ENCODE assay signal across 1 cellular context in the genomic region with DNA sequence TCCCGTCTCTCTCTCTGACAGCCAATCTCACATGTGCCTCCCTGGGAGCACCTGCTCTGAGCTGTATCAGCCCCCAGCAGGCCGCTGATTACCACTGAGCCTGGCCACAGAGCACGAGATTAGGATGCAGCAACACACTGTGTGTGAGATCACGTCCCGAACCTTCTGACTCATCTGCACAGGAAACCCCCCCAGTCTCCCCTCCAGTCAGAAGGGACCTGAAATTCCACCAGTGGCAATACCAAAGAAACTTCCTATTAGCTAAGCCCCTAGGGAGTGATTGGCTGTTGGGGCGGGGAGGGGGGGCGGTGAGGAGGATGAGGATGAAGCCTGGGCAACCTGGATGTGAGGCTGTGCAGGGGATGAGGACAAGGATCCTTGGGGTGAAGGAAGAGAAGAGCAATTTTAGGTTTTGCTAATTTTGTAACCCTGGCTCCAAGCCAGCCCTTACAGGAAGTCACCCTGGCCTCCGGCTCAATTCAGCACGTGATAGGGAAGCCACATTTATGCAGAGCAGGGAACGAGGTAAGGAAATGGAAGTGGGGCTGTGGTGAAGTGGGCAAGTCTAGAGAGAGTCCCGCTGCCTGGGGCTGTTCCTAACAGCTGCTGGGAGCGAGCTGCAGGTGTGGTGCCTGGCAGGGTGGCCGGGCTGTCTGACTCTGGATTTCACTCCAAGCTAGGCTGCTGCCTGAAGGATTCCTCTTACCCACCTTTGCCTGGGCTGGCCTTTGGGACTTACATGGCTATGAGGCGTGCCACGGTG.
TF ChIP-seq lines count a peak whose summit lies in the region.

No MANE protein-coding gene starts in this region.

TF ChIP-seq in HepG2, 621 proteins besides CTCF, POLR2A, EP300 and RAD21 (continued from another document):
- TF ChIP-seq ZNF678 (CRISPR knock-in tag; IDR thresholded peaks at IDR 0.05) (no peak), MTF2 (CRISPR knock-in tag; IDR thresholded peaks at IDR 0.05; ENCODE audit: borderline replicate concordance) (no peak), ZFP36L1 (CRISPR knock-in tag; IDR thresholded peaks at IDR 0.05) (peak; percentile 77; the same call in 1 of the 2 replicates), ZKSCAN5 (CRISPR knock-in tag; IDR thresholded peaks at IDR 0.05) (no peak), ETV5 (CRISPR knock-in tag; IDR thresholded peaks at IDR 0.05; ENCODE audit: borderline replicate concordance) (peak; percentile 75; the same call in 1 of the 2 replicates), ZNF263 (CRISPR knock-in tag; IDR thresholded peaks at IDR 0.05) (peak; percentile 55; the same call in 1 of the 2 replicates), ELF3 (CRISPR knock-in tag; IDR thresholded peaks at IDR 0.05) (peak; percentile 36; the same call in 1 of the 2 replicates), ZNF564 (CRISPR knock-in tag; IDR thresholded peaks at IDR 0.05) (no peak), NKX3-1 (CRISPR knock-in tag; IDR thresholded peaks at IDR 0.05) (no peak), CBFB (CRISPR knock-in tag; IDR thresholded peaks at IDR 0.05) (no peak), EHMT2 (IDR thresholded peaks at IDR 0.05; ENCODE audit: borderline replicate concordance, low read depth, low read length) (no peak), HHEX (CRISPR knock-in tag; IDR thresholded peaks at IDR 0.05) (no peak)
- TF ChIP-seq, protein P1, sequence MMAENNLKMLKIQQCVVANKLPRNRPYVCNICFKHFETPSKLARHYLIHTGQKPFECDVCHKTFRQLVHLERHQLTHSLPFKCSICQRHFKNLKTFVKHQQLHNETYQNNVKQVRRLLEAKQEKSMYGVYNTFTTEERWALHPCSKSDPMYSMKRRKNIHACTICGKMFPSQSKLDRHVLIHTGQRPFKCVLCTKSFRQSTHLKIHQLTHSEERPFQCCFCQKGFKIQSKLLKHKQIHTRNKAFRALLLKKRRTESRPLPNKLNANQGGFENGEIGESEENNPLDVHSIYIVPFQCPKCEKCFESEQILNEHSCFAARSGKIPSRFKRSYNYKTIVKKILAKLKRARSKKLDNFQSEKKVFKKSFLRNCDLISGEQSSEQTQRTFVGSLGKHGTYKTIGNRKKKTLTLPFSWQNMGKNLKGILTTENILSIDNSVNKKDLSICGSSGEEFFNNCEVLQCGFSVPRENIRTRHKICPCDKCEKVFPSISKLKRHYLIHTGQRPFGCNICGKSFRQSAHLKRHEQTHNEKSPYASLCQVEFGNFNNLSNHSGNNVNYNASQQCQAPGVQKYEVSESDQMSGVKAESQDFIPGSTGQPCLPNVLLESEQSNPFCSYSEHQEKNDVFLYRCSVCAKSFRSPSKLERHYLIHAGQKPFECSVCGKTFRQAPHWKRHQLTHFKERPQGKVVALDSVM (CRISPR knock-in tag; IDR thresholded peaks at IDR 0.05): no peak
- TF ChIP-seq, protein P2, sequence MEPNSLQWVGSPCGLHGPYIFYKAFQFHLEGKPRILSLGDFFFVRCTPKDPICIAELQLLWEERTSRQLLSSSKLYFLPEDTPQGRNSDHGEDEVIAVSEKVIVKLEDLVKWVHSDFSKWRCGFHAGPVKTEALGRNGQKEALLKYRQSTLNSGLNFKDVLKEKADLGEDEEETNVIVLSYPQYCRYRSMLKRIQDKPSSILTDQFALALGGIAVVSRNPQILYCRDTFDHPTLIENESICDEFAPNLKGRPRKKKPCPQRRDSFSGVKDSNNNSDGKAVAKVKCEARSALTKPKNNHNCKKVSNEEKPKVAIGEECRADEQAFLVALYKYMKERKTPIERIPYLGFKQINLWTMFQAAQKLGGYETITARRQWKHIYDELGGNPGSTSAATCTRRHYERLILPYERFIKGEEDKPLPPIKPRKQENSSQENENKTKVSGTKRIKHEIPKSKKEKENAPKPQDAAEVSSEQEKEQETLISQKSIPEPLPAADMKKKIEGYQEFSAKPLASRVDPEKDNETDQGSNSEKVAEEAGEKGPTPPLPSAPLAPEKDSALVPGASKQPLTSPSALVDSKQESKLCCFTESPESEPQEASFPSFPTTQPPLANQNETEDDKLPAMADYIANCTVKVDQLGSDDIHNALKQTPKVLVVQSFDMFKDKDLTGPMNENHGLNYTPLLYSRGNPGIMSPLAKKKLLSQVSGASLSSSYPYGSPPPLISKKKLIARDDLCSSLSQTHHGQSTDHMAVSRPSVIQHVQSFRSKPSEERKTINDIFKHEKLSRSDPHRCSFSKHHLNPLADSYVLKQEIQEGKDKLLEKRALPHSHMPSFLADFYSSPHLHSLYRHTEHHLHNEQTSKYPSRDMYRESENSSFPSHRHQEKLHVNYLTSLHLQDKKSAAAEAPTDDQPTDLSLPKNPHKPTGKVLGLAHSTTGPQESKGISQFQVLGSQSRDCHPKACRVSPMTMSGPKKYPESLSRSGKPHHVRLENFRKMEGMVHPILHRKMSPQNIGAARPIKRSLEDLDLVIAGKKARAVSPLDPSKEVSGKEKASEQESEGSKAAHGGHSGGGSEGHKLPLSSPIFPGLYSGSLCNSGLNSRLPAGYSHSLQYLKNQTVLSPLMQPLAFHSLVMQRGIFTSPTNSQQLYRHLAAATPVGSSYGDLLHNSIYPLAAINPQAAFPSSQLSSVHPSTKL (CRISPR knock-in tag; IDR thresholded peaks at IDR 0.05): peak; percentile 52
- TF ChIP-seq, protein P3, sequence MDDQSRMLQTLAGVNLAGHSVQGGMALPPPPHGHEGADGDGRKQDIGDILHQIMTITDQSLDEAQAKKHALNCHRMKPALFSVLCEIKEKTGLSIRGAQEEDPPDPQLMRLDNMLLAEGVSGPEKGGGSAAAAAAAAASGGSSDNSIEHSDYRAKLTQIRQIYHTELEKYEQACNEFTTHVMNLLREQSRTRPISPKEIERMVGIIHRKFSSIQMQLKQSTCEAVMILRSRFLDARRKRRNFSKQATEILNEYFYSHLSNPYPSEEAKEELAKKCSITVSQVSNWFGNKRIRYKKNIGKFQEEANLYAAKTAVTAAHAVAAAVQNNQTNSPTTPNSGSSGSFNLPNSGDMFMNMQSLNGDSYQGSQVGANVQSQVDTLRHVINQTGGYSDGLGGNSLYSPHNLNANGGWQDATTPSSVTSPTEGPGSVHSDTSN (CRISPR knock-in tag; IDR thresholded peaks at IDR 0.05; ENCODE audit: borderline replicate concordance): no peak
- TF ChIP-seq, protein P4, sequence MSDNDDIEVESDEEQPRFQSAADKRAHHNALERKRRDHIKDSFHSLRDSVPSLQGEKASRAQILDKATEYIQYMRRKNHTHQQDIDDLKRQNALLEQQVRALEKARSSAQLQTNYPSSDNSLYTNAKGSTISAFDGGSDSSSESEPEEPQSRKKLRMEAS (IDR thresholded peaks at IDR 0.05): peak; percentile 32; the same call in 1 of the 2 replicates
- TF ChIP-seq, protein P5, sequence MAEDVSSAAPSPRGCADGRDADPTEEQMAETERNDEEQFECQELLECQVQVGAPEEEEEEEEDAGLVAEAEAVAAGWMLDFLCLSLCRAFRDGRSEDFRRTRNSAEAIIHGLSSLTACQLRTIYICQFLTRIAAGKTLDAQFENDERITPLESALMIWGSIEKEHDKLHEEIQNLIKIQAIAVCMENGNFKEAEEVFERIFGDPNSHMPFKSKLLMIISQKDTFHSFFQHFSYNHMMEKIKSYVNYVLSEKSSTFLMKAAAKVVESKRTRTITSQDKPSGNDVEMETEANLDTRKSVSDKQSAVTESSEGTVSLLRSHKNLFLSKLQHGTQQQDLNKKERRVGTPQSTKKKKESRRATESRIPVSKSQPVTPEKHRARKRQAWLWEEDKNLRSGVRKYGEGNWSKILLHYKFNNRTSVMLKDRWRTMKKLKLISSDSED (CRISPR knock-in tag; IDR thresholded peaks at IDR 0.05): no peak
- TF ChIP-seq, protein P6, sequence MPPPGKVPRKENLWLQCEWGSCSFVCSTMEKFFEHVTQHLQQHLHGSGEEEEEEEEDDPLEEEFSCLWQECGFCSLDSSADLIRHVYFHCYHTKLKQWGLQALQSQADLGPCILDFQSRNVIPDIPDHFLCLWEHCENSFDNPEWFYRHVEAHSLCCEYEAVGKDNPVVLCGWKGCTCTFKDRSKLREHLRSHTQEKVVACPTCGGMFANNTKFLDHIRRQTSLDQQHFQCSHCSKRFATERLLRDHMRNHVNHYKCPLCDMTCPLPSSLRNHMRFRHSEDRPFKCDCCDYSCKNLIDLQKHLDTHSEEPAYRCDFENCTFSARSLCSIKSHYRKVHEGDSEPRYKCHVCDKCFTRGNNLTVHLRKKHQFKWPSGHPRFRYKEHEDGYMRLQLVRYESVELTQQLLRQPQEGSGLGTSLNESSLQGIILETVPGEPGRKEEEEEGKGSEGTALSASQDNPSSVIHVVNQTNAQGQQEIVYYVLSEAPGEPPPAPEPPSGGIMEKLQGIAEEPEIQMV (CRISPR knock-in tag; IDR thresholded peaks at IDR 0.05; ENCODE audit: low read depth): no peak
